In the genomic region with DNA sequence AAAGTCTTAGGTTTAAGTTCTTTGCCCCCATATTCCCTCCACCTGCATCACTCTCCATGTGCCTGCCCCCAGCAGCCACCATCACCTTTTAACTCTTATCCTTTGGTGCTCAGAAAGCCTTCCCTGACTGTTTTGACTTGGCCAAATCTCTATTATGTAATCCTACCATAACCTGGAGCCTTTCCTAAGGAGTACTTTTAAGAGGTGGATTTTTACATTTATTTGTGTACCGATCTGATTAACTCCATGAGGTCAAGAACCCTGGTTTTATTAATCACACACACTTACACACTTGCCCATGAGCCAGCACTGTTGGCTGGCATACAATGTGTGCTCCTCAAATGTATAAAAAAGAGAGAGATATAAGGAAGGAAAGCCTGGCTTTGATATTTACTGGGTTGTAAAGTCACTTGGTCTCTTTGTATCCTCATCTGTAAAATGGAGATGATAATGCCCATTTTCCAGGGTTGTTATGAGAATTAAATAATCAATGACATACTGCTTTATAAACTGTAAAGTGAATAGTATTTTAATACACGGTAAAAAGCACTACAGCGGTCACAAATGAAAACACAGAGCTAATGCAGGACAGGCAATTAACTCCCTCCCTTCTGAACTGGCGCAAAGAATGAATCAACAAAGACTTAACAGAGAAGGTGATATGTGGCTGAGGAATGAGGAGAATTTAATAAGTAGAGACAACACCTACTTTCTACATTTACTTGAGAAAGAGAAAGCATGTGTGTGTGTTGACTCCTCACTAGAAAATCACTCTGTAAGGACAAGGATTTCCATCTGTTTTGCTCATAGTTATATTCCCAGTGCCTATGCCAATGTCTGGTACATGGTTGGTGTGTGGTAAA, we compare ENCODE assay signal across 2 cellular contexts.
TF ChIP-seq lines count a peak whose summit lies in the region.

No MANE protein-coding gene starts in this region.

TF ChIP-seq in H1, 55 proteins besides CTCF, POLR2A, EP300 and RAD21 (continued from another document):
- no peak for TF ChIP-seq CHD2 (IDR thresholded peaks at IDR 0.05; ENCODE audit: low read length)

TF ChIP-seq in neural cell, 6 proteins besides CTCF, POLR2A, EP300 and RAD21:
- TF ChIP-seq MXI1 (conservative IDR thresholded peaks at IDR 0.05; ENCODE audit: poor library complexity, severe bottlenecking) (no peak), EZH2 (IDR thresholded peaks at IDR 0.05; ENCODE audit: borderline replicate concordance, insufficient read depth, low read length, poor library complexity, severe bottlenecking) (no peak), POLR2AphosphoS5 (IDR thresholded peaks at IDR 0.05) (no peak), TAF1 (IDR thresholded peaks at IDR 0.05; ENCODE audit: low read depth) (no peak), REST (IDR thresholded peaks at IDR 0.05; ENCODE audit: borderline replicate concordance) (no peak), SMC3 (conservative IDR thresholded peaks at IDR 0.05; ENCODE audit: poor library complexity) (no peak)
